In genomic region chr12:64610660-64611429, GRCh38 we compare ENCODE assay signal across 9 cellular contexts. TPM values are rescaled to one million over a fixed set of nuclear protein-coding genes. Genes with fewer than 3 reads are reported as not detected.
DNase-seq lines count a peak whose midpoint lies in the region; ATAC-seq, FAIRE-seq and TF ChIP-seq lines count a peak whose summit lies in the region.
"Had no signal": no experiment of that assay in that cellular context is flagged by ENCODE, and none has a peak within 500 bp of the region (broad histone marks: within the 10 kb centered on the region; RNA-seq: fewer than 3 reads in every experiment).

No MANE protein-coding gene starts in this region.

- BruUV-seq in PC-9 (replicated peaks; lab: Mats Ljungman, UMichigan), result no TSS peak

- TF ChIP-seq POLR2A in GM19193 (IDR thresholded peaks at IDR 0.05; ENCODE audit: extremely low read depth, insufficient read depth, insufficient read length) (peak; percentile 69), ovary (IDR thresholded peaks at IDR 0.05) (no peak)

- WGBS in ovary, 3 donors, result 0 to 1% (median 0%) methylated on average over 35 to 63 of the region's 63 CpGs

- H3K9me2 ChIP-seq in PC-9 (ENCODE audit: insufficient read depth), result no peaks in the 10 kb centered on the region

- intact Hi-C loops in PC-9 (cut with micrococcal nuclease; ENCODE audit: unreplicated experiment), result loop anchor here (1.0 to 2.0 kb wide), 4 partner anchors 14 to 85 kb away; no protein-coding TSS in a partner anchor
- intact Hi-C loops in ovary (cut with DNase I), result loop anchor here (5.0 to 10.0 kb wide), 6 partner anchors 54 to 86 kb away; no protein-coding TSS in a partner anchor
- intact Hi-C loops in upper lobe of right lung (cut with DNase I), result no loop called here

- FAIRE-seq in frontal cortex (lab: Jason Lieb, UNC), result no peak
- FAIRE-seq: endometrium had no signal

- H4K20me1 ChIP-seq in PC-9 (ENCODE audit: insufficient read depth), result no peaks in the 10 kb centered on the region

- no peak for TF ChIP-seq EP300 in ovary (IDR thresholded peaks at IDR 0.05)

- no peaks in the 10 kb centered on the region for H3K27me3 Mint-ChIP-seq in activated T-helper 17 cell treated with anti-CD3 and anti-CD28 coated beads, Interleukin-2, amount 50 U/mL, for 72 hours

- CTCF ChIA-PET in PC-9 (lab: Charles Lee), result no interaction called here

- H3F3A ChIP-seq in PC-9 (ENCODE audit: insufficient read depth, low read depth), result peaks cover 31% of the 10 kb centered on the region

- peaks cover 26% of the 10 kb centered on the region for H3K4me1 Mint-ChIP-seq in activated T-helper 17 cell treated with anti-CD3 and anti-CD28 coated beads, Interleukin-2, amount 50 U/mL, for 72 hours

- H3K27ac ChIP-seq in C4-2B, result peak overlapping the region; percentile 100
- peak overlapping the region; percentile 80 for H3K27ac ChIP-seq in PC-9
- peak overlapping the region; percentile 76 to 82 for H3K27ac ChIP-seq in ovary
- H3K27ac ChIP-seq in upper lobe of right lung, result peak overlapping the region; percentile 89

- peaks cover 52% of the 10 kb centered on the region for H3K79me2 ChIP-seq in PC-9 (ENCODE audit: low read depth)

- H3K36me3 ChIP-seq in PC-9 (ENCODE audit: low read depth) (no peaks in the 10 kb centered on the region), ovary (no peaks in the 10 kb centered on the region), upper lobe of right lung (no peaks in the 10 kb centered on the region)

- ATAC-seq in HG03378 (IDR thresholded peaks at IDR 0.05; ENCODE audit: unreplicated experiment) (peak; percentile 36), upper lobe of right lung (peak; percentile 86)
- peak; percentile 52 for ATAC-seq in activated T-helper 17 cell treated with anti-CD3 and anti-CD28 coated beads, Interleukin-2, amount 50 U/mL, for 72 hours (replicated peaks)

- H3K9me3 ChIP-seq in PC-9 (ENCODE audit: insufficient read depth, low read depth) (no peaks in the 10 kb centered on the region), ovary (no peaks in the 10 kb centered on the region), upper lobe of right lung (no peaks in the 10 kb centered on the region)

- H3K4me2 ChIP-seq in PC-9, result peak overlapping the region; percentile 96

- H3K4me1 ChIP-seq in PC-9 (replicated peaks; ENCODE audit: insufficient read depth) (peaks cover 21% of the 10 kb centered on the region), ovary (ENCODE audit: insufficient read depth) (peaks cover 8% of the 10 kb centered on the region), upper lobe of right lung (peaks cover 34% of the 10 kb centered on the region)

- H3K27ac Mint-ChIP-seq in activated T-helper 17 cell treated with anti-CD3 and anti-CD28 coated beads, Interleukin-2, amount 50 U/mL, for 72 hours, result peak overlapping the region; percentile 90

- peak; percentile 62 to 66 for DNase-seq in PC-9
- peak; percentile 44 to 59 for DNase-seq in frontal cortex (ENCODE audit: low spot score in 2 of 2)
- peak; percentile 54 to 67 (median 64) for DNase-seq in ovary
- DNase-seq in upper lobe of right lung, result peak; percentile 88

- peak overlapping the region; percentile 76 for H2AFZ ChIP-seq in PC-9

- POLR2A ChIA-PET in PC-9 (lab: Charles Lee; ENCODE audit: unreplicated experiment), result interaction anchor here (0.6 to 0.8 kb wide), 2 partner anchors 12 to 16 kb away, joined by 7 to 10 read pairs; no protein-coding TSS in a partner anchor

- peak overlapping the region; percentile 91 for H3K4me3 Mint-ChIP-seq in activated T-helper 17 cell treated with anti-CD3 and anti-CD28 coated beads, Interleukin-2, amount 50 U/mL, for 72 hours

- no peak for TF ChIP-seq CTCF in C4-2B (conservative IDR thresholded peaks at IDR 0.05)
- TF ChIP-seq CTCF in PC-9 (conservative IDR thresholded peaks at IDR 0.05), result no peak
- no peak for TF ChIP-seq CTCF in ovary (IDR thresholded peaks at IDR 0.05)
- TF ChIP-seq CTCF in upper lobe of right lung (IDR thresholded peaks at IDR 0.05), result no peak

- H3K4me3 ChIP-seq in PC-9 (peak overlapping the region; percentile 87), ovary (peak overlapping the region; percentile 86), upper lobe of right lung (peak overlapping the region; percentile 96)

- H3K9me3 Mint-ChIP-seq in activated T-helper 17 cell treated with anti-CD3 and anti-CD28 coated beads, Interleukin-2, amount 50 U/mL, for 72 hours, result no peaks in the 10 kb centered on the region

- peaks cover 53% of the 10 kb centered on the region for H3K36me3 Mint-ChIP-seq in activated T-helper 17 cell treated with anti-CD3 and anti-CD28 coated beads, Interleukin-2, amount 50 U/mL, for 72 hours (ENCODE audit: low read depth)

- H3K27me3 ChIP-seq in PC-9 (ENCODE audit: insufficient read depth, low read depth), result no peaks in the 10 kb centered on the region
- no peaks in the 10 kb centered on the region for H3K27me3 ChIP-seq in ovary
- H3K27me3 ChIP-seq in upper lobe of right lung, result no peaks in the 10 kb centered on the region

RNA-seq across cellular contexts. Expression of gene RASSF3, which starts 0.6 kb away (rescaled TPM):
- total RNA-seq in PC-9 (2021) (32.4 and 38.9 TPM in 2 replicates), frontal cortex (5.7 TPM), ovary (10 to 100 TPM; 20.3 to 64.5 (median 38.0) TPM), upper lobe of right lung (96.5 TPM)
- total RNA-seq in activated T-helper 17 cell treated with anti-CD3 and anti-CD28 coated beads, Interleukin-2, amount 50 U/mL, for 72 hours, result 10 to 100 TPM; 31.0 to 43.9 TPM
- 10 to 100 TPM; 18.2 to 31.4 TPM for polyA plus RNA-seq in ovary

Comparison
In these comparisons a context has a peak if more than half of its experiments do, and no peak if none do; other contexts are left out.
1. Peak in every context shown above with its lines: DNase-seq, ATAC-seq, H3K4me3 ChIP-seq and H3K27ac ChIP-seq.
2. ATAC-seq: peak in every context shown above with its lines; median percentile 86 in upper lobe of right lung; 52 in activated T-helper 17 cell treated with anti-CD3 and anti-CD28 coated beads, Interleukin-2, amount 50 U/mL, for 72 hours; 36 in HG03378.